Comparison of ENCODE assay signal across 13 cellular contexts in the genomic region with DNA sequence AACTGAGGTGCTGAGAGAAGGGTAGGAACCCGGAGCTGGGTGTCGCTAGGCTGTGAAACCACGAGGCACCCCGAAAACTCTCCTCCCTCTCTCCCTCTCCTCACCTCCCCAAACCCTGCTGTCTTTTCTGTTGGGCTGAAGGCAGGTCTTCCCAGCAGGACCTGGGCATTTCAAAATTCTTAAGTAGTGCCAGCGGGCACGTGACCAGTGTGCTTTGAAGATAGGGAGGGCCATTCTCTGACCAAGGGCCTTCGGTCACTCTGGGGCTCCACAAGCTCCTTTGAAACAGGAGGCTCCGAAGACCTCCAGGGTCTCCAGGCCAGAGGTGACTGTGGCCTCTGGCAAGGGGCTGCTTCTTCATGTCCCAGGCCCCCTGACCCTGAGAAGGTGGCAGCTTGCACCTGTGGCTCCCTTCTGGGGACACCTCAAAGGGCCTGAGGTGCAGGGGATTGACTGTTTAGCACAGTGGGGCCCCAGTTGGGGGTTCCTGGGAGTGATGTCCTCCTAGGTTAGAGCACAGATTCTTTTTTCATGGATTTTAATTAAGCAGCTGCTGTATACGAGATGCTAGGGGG. TPM values are rescaled to one million over a fixed set of nuclear protein-coding genes. Genes with fewer than 3 reads are reported as not detected.
A peak's percentile ranks its signal among the peaks of the same experiment; 100 is the strongest.
DNase-seq lines count a peak whose midpoint lies in the region; ATAC-seq and TF ChIP-seq lines count a peak whose summit lies in the region.
"Had no signal": no experiment of that assay in that cellular context is flagged by ENCODE, and none has a peak within 500 bp of the region (broad histone marks: within the 10 kb centered on the region; RNA-seq: fewer than 3 reads in every experiment).

No MANE protein-coding gene starts in this region.

- no peaks in the 10 kb centered on the region for H3K27me3 Mint-ChIP-seq in activated naive CD8-positive, alpha-beta T cell treated with anti-CD3 and anti-CD28 coated beads, Interleukin-2, amount 10 ng/mL, durations not matched to agents 7 days and 5 days
- no peaks in the 10 kb centered on the region for H3K27me3 Mint-ChIP-seq in activated naive CD8-positive, alpha-beta T cell treated with anti-CD3 and anti-CD28 coated beads for 36 hours
- H3K27me3 Mint-ChIP-seq in activated CD4-positive, alpha-beta T cell treated with anti-CD3 and anti-CD28 coated beads for 36 hours = no peaks in the 10 kb centered on the region
- H3K27me3 Mint-ChIP-seq: progenitor cell of endocrine pancreas had no signal

- H3K4me3 Mint-ChIP-seq in activated naive CD8-positive, alpha-beta T cell treated with anti-CD3 and anti-CD28 coated beads, Interleukin-2, amount 10 ng/mL, durations not matched to agents 7 days and 5 days = no peak overlapping the region
- H3K4me3 Mint-ChIP-seq in activated naive CD8-positive, alpha-beta T cell treated with anti-CD3 and anti-CD28 coated beads for 36 hours = no peak overlapping the region
- no peak overlapping the region for H3K4me3 Mint-ChIP-seq in activated CD4-positive, alpha-beta T cell treated with anti-CD3 and anti-CD28 coated beads for 36 hours
- H3K4me3 Mint-ChIP-seq: H9 had no signal

- H3K4me1 ChIP-seq in muscle layer of duodenum (ENCODE audit: control insufficient read depth in 1 of 2, insufficient read depth in 2 of 2, low read length in 2 of 2) (peaks cover 20 to 49% of the 10 kb centered on the region in 2 donors), tibial artery (peaks cover 0 to 65% (median 57%) of the 10 kb centered on the region in 4 donors)

- H3K27ac ChIP-seq in cingulate gyrus (ENCODE audit: low read depth, low read length) (peak overlapping the region; percentile 89), muscle layer of duodenum (ENCODE audit: low read length) (peak overlapping the region; percentile 16), tibial artery (peak overlapping the region; percentile 66 to 75)

- POLR2A ChIA-PET in activated naive CD8-positive, alpha-beta T cell treated with anti-CD3 and anti-CD28 coated beads, Interleukin-2, amount 10 ng/mL, durations not matched to agents 7 days and 5 days (lab: Charles Lee) = no interaction called here
- POLR2A ChIA-PET in activated CD4-positive, alpha-beta T cell treated with anti-CD3 and anti-CD28 coated beads for 36 hours (lab: Charles Lee) = no interaction called here

- no peak for ATAC-seq in activated naive CD8-positive, alpha-beta T cell treated with anti-CD3 and anti-CD28 coated beads, Interleukin-2, amount 10 ng/mL, durations not matched to agents 7 days and 5 days (ENCODE audit: low read depth)
- no peak for ATAC-seq in HG03571 (IDR thresholded peaks at IDR 0.05; ENCODE audit: unreplicated experiment)
- no peak for ATAC-seq in activated CD4-positive, alpha-beta T cell treated with anti-CD3 and anti-CD28 coated beads for 36 hours
- ATAC-seq: K562, left colon had no signal

- H3K9me3 ChIP-seq in muscle layer of duodenum (ENCODE audit: control insufficient read depth in 1 of 2, low read length in 2 of 2) (no peaks in the 10 kb centered on the region), tibial artery (no peaks in the 10 kb centered on the region)

- peaks cover 24% of the 10 kb centered on the region for H3K4me1 Mint-ChIP-seq in activated naive CD8-positive, alpha-beta T cell treated with anti-CD3 and anti-CD28 coated beads, Interleukin-2, amount 10 ng/mL, durations not matched to agents 7 days and 5 days
- H3K4me1 Mint-ChIP-seq in activated naive CD8-positive, alpha-beta T cell treated with anti-CD3 and anti-CD28 coated beads for 36 hours = peaks cover 40% of the 10 kb centered on the region
- peaks cover 45% of the 10 kb centered on the region for H3K4me1 Mint-ChIP-seq in activated CD4-positive, alpha-beta T cell treated with anti-CD3 and anti-CD28 coated beads for 36 hours

- CTCF ChIA-PET in activated CD4-positive, alpha-beta T cell treated with anti-CD3 and anti-CD28 coated beads for 36 hours (lab: Charles Lee) = interaction anchor here (0.6 to 1.2 kb wide), 5 partner anchors 15 to 336 kb away, joined by 3 to 5 read pairs (median 3); a partner anchor contains a TSS

- intact Hi-C loops in tibial artery (cut with DNase I; ENCODE audit: low total_unique reads) = no loop called here
- intact Hi-C loops in activated CD4-positive, alpha-beta T cell treated with anti-CD3 and anti-CD28 coated beads for 36 hours (cut with DNase I, micrococcal nuclease) = no loop called here

- H3K27me3 ChIP-seq in muscle layer of duodenum (ENCODE audit: low read depth, low read length) = no peaks in the 10 kb centered on the region
- no peaks in the 10 kb centered on the region for H3K27me3 ChIP-seq in tibial artery

- H3K27ac Mint-ChIP-seq in activated naive CD8-positive, alpha-beta T cell treated with anti-CD3 and anti-CD28 coated beads, Interleukin-2, amount 10 ng/mL, durations not matched to agents 7 days and 5 days = peak overlapping the region; percentile 25
- H3K27ac Mint-ChIP-seq in activated naive CD8-positive, alpha-beta T cell treated with anti-CD3 and anti-CD28 coated beads for 36 hours = no peak overlapping the region
- no peak overlapping the region for H3K27ac Mint-ChIP-seq in activated CD4-positive, alpha-beta T cell treated with anti-CD3 and anti-CD28 coated beads for 36 hours

- DNase-seq in activated naive CD8-positive, alpha-beta T cell treated with anti-CD3 and anti-CD28 coated beads, Interleukin-2, amount 10 ng/mL, durations not matched to agents 7 days and 5 days = no peak
- DNase-seq in activated naive CD8-positive, alpha-beta T cell treated with anti-CD3 and anti-CD28 coated beads for 36 hours = no peak
- DNase-seq in tibial artery (no peak), islet precursor cell (no peak)
- no peak for DNase-seq in activated CD4-positive, alpha-beta T cell treated with anti-CD3 and anti-CD28 coated beads for 36 hours
- DNase-seq: H9, left colon, NCI-H82 had no signal

- TF ChIP-seq CTCF in tibial artery (IDR thresholded peaks at IDR 0.05) = no peak

- H3K4me3 ChIP-seq in muscle layer of duodenum (ENCODE audit: low read depth in 1 of 2, low read length in 2 of 2) = no peak overlapping the region
- H3K4me3 ChIP-seq in tibial artery = no peak overlapping the region
- H3K4me3 ChIP-seq: K562 had no signal

- peaks cover 28% of the 10 kb centered on the region for H3K36me3 Mint-ChIP-seq in activated naive CD8-positive, alpha-beta T cell treated with anti-CD3 and anti-CD28 coated beads, Interleukin-2, amount 10 ng/mL, durations not matched to agents 7 days and 5 days
- peaks cover 24% of the 10 kb centered on the region for H3K36me3 Mint-ChIP-seq in activated naive CD8-positive, alpha-beta T cell treated with anti-CD3 and anti-CD28 coated beads for 36 hours
- H3K36me3 Mint-ChIP-seq in activated CD4-positive, alpha-beta T cell treated with anti-CD3 and anti-CD28 coated beads for 36 hours (ENCODE audit: low read depth) = peaks cover 22% of the 10 kb centered on the region

- peaks cover 9 to 10% of the 10 kb centered on the region in 2 donors for H3K36me3 ChIP-seq in muscle layer of duodenum (ENCODE audit: control insufficient read depth in 1 of 2, insufficient read depth in 2 of 2, low read length in 2 of 2)
- peaks cover 0 to 17% (median 6%) of the 10 kb centered on the region in 3 donors for H3K36me3 ChIP-seq in tibial artery

- H3K9me3 Mint-ChIP-seq in activated naive CD8-positive, alpha-beta T cell treated with anti-CD3 and anti-CD28 coated beads, Interleukin-2, amount 10 ng/mL, durations not matched to agents 7 days and 5 days = no peaks in the 10 kb centered on the region
- H3K9me3 Mint-ChIP-seq in activated naive CD8-positive, alpha-beta T cell treated with anti-CD3 and anti-CD28 coated beads for 36 hours = no peaks in the 10 kb centered on the region
- H3K9me3 Mint-ChIP-seq in activated CD4-positive, alpha-beta T cell treated with anti-CD3 and anti-CD28 coated beads for 36 hours (ENCODE audit: low read depth) = no peaks in the 10 kb centered on the region
- H3K9me3 Mint-ChIP-seq: H9 had no signal

RNA-seq across cellular contexts. Expression of a gene that starts 48.3 kb away (rescaled TPM):
- 100 to 1,000 TPM; 249 to 259 TPM for total RNA-seq in activated naive CD8-positive, alpha-beta T cell treated with anti-CD3 and anti-CD28 coated beads, Interleukin-2, amount 10 ng/mL, durations not matched to agents 7 days and 5 days
- 100 to 1,000 TPM; 127 to 133 TPM for total RNA-seq in activated naive CD8-positive, alpha-beta T cell treated with anti-CD3 and anti-CD28 coated beads for 36 hours
- total RNA-seq in activated CD4-positive, alpha-beta T cell treated with anti-CD3 and anti-CD28 coated beads for 36 hours = 100 to 1,000 TPM; 167 to 185 TPM

Comparison
In these comparisons a context has a peak if more than half of its experiments do, and no peak if none do; other contexts are left out.
1. H3K27ac ChIP-seq: peak in every context shown above with its lines; median percentile 89 in cingulate gyrus; 70 in tibial artery; 16 in muscle layer of duodenum.